8 cellular contexts compared by ENCODE assay signal in the genomic region with DNA sequence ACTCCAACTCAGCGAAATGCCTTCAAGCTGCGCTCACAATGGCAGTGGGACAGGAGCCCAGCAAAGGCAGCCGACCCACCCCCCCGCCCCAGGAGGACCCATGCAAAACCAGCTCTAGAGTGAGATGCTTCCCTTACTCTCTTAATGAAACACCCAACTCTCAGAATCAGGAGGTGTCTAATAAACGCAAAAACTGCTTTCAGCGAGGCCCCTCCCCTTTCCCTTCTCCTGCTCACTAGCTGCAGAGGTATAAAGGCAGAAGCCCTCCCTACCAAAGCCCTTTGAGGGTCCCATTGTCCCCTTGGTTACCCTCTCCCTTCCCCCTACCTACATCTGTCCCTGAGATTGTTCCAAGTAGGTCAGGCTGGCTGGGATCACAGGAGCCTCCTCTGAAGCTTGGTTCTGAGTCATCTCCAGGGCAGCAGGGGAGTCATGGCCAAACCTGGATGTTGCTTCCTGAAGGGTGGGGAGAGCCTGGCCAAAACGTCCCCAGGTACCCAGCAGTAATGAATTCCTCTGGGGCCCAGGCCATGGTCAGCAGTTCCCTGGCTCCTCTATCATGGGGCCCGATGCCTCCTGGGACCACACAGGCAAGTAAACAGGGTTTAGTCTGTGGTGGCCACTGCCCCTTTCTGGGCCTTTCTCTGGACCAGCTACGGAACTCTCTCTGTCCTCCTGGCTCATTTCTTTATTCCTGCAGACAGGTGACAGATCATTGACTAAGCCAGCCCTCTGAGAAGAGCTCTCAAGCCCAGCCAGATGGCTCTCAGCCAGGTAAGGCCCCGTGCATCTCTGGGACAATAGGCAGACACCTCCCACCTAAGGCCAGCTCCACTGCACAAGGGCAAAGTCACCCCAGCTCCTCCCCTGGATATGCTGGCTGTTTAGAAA. TPM values are rescaled to one million over a fixed set of nuclear protein-coding genes. Genes with fewer than 3 reads are reported as not detected.
DNase-seq lines count a peak whose midpoint lies in the region; ATAC-seq and TF ChIP-seq lines count a peak whose summit lies in the region.

No MANE protein-coding gene starts in this region.

- H3K9me3 ChIP-seq in KOPT-K1 (ENCODE audit: insufficient read depth, low read length, poor library complexity, severe bottlenecking): no peaks in the 10 kb centered on the region

- H3K27me3 Mint-ChIP-seq in T-helper 1 cell treated with Interleukin-12 subunit alpha and Interleukin-12 subunit beta and Interleukin-4 antibody, amounts not matched to agents 30 μg/mL and 1 μg/mL, for 36 hours (ENCODE audit: low read depth): no peaks in the 10 kb centered on the region
- H3K27me3 Mint-ChIP-seq in progenitor cell of endocrine pancreas: no peaks in the 10 kb centered on the region

- H3K27ac Mint-ChIP-seq in T-helper 1 cell treated with Interleukin-12 subunit alpha and Interleukin-12 subunit beta and Interleukin-4 antibody, amounts not matched to agents 30 μg/mL and 1 μg/mL, for 36 hours: peak overlapping the region; percentile 81
- peak overlapping the region; percentile 59 for H3K27ac Mint-ChIP-seq in progenitor cell of endocrine pancreas

- H3K36me3 ChIP-seq in KOPT-K1 (ENCODE audit: insufficient read depth, low read length): no peaks in the 10 kb centered on the region

- peaks cover 44% of the 10 kb centered on the region for H3K4me1 Mint-ChIP-seq in T-helper 1 cell treated with Interleukin-12 subunit alpha and Interleukin-12 subunit beta and Interleukin-4 antibody, amounts not matched to agents 30 μg/mL and 1 μg/mL, for 36 hours (ENCODE audit: low read depth)
- peaks cover 30% of the 10 kb centered on the region for H3K4me1 Mint-ChIP-seq in progenitor cell of endocrine pancreas (ENCODE audit: low read depth)

- no peaks in the 10 kb centered on the region for H3K9me3 Mint-ChIP-seq in T-helper 1 cell treated with Interleukin-12 subunit alpha and Interleukin-12 subunit beta and Interleukin-4 antibody, amounts not matched to agents 30 μg/mL and 1 μg/mL, for 36 hours
- no peaks in the 10 kb centered on the region for H3K9me3 Mint-ChIP-seq in progenitor cell of endocrine pancreas (ENCODE audit: low read depth)

- H3K27ac ChIP-seq in KOPT-K1 (ENCODE audit: low read depth, low read length, poor library complexity, severe bottlenecking): peak overlapping the region; percentile 66

- DNase-seq in D341Med (ENCODE audit: low spot score) (peak; percentile 51), progenitor cell of endocrine pancreas (ENCODE audit: low spot score, unreplicated experiment) (no peak), NOMO-1 treated with dmso at 0.1 percent for 144 hours (lab: John Stamatoyannopoulos, UW; ENCODE audit: unreplicated experiment) (no peak), occipital lobe (lab: John Stamatoyannopoulos, UW) (no peak)

- TF ChIP-seq CTCF in progenitor cell of endocrine pancreas (IDR thresholded peaks at IDR 0.05; ENCODE audit: unreplicated experiment): no peak

- H3K36me3 Mint-ChIP-seq in T-helper 1 cell treated with Interleukin-12 subunit alpha and Interleukin-12 subunit beta and Interleukin-4 antibody, amounts not matched to agents 30 μg/mL and 1 μg/mL, for 36 hours (ENCODE audit: low read depth): no peaks in the 10 kb centered on the region
- peaks cover 2% of the 10 kb centered on the region for H3K36me3 Mint-ChIP-seq in progenitor cell of endocrine pancreas (ENCODE audit: insufficient read depth)

- ATAC-seq in esophagus mucosa (peak; percentile 79), GM19328 (IDR thresholded peaks at IDR 0.05; ENCODE audit: unreplicated experiment) (no peak)

- H3K4me3 Mint-ChIP-seq in T-helper 1 cell treated with Interleukin-12 subunit alpha and Interleukin-12 subunit beta and Interleukin-4 antibody, amounts not matched to agents 30 μg/mL and 1 μg/mL, for 36 hours: peak overlapping the region; percentile 54
- H3K4me3 Mint-ChIP-seq in progenitor cell of endocrine pancreas (ENCODE audit: low read depth): no peak overlapping the region

RNA-seq across cellular contexts. Expression of gene KLHL25, which starts 8.6 kb away (rescaled TPM):
- total RNA-seq in esophagus mucosa: 4.8 TPM
- 15.2 and 16.4 TPM in 2 replicates for total RNA-seq in progenitor cell of endocrine pancreas
- total RNA-seq in occipital lobe: 32.3 TPM
